In the genomic region with DNA sequence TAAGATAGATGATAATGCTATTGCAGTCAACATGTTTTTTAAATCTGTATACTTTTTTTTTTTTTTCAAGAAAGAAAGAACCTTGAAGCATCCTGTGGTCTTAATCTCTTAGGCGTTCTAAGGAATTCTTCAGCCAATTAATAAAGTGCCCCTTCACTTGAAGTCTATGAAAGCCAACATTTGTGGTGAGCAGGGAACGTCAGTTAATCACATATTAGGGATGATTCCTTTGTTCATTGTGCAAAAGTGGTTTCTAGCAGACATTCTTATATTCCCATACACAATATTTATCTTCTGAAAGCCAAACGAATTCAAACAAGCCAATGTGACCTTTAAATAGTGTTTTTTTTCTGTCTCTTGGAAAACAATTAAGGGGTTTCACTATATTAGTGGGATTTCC, we compare ENCODE assay signal across 1 cellular context.
TF ChIP-seq lines count a peak whose summit lies in the region.

No MANE protein-coding gene starts in this region.

TF ChIP-seq in GM12878, 131 proteins besides CTCF, POLR2A, EP300 and RAD21:
- peak; percentile 76 for TF ChIP-seq MTA2 (IDR thresholded peaks at IDR 0.05; ENCODE audit: low read depth)
- no peak for TF ChIP-seq SIN3A (IDR thresholded peaks at IDR 0.05; ENCODE audit: low read depth, low read length)
- TF ChIP-seq MTA3 (IDR thresholded peaks at IDR 0.05; ENCODE audit: borderline replicate concordance, low read length): no peak
- TF ChIP-seq ZNF207 (IDR thresholded peaks at IDR 0.05; ENCODE audit: borderline replicate concordance): no peak
- TF ChIP-seq CEBPB (IDR thresholded peaks at IDR 0.05; ENCODE audit: borderline replicate concordance in 1 of 2, low read depth in 2 of 2, low read length in 2 of 2): no peak
